ENCODE assay signal across 17 cellular contexts in the genomic region with DNA sequence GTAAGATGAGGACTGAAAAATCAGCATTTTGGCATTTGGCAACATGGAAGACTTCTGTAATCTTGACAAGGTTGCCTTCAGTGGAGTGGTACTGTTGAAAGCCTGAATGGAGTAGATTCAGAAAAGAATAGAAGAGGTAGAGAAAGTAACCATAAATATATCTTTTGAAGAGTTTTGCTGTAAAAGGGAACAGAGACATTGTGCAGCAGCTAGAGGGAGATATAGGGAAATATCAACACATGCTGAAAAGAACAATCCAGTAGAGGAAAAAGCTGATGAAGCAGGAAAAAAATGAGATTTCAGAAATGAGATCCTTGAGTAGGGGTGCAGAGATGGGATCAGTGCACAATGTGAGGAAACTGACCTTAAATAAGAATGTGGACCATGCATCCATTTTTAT.
A peak's percentile ranks its signal among the peaks of the same experiment; 100 is the strongest.
DNase-seq lines count a peak whose midpoint lies in the region; ATAC-seq and TF ChIP-seq lines count a peak whose summit lies in the region.
"Had no signal": no experiment of that assay in that cellular context is flagged by ENCODE, and none has a peak within 500 bp of the region (broad histone marks: within the 10 kb centered on the region; RNA-seq: fewer than 3 reads in every experiment).

No MANE protein-coding gene starts in this region.

- H3K27ac ChIP-seq in DND-41 (ENCODE audit: low read length), result peak overlapping the region; percentile 56
- H3K27ac ChIP-seq in MM.1S (ENCODE audit: low read length), result no peak overlapping the region
- H3K27ac ChIP-seq in cingulate gyrus (ENCODE audit: low read depth, low read length), result peak overlapping the region; percentile 65
- H3K27ac ChIP-seq in sigmoid colon, result no peak overlapping the region
- H3K27ac ChIP-seq in gastroesophageal sphincter, result no peak overlapping the region
- H3K27ac ChIP-seq: ascending aorta, neutrophil had no signal

- no peak overlapping the region for H2AFZ ChIP-seq in DND-41 (ENCODE audit: low read depth, low read length)
- H2AFZ ChIP-seq in MM.1S (ENCODE audit: low read length), result no peak overlapping the region

- H3K4me2 ChIP-seq in DND-41 (ENCODE audit: insufficient read depth, low read length) (no peak overlapping the region), MM.1S (ENCODE audit: low read depth, low read length) (no peak overlapping the region)

- in situ Hi-C loops in G401 (cut with HindIII; ENCODE audit: low sequenced_read_pairs), result no loop called here

- H3K27me3 ChIP-seq in DND-41 (ENCODE audit: insufficient read depth, low read length, poor library complexity) (no peaks in the 10 kb centered on the region), MM.1S (replicated peaks; ENCODE audit: insufficient read depth, low read length) (no peaks in the 10 kb centered on the region), sigmoid colon (no peaks in the 10 kb centered on the region), gastroesophageal sphincter (no peaks in the 10 kb centered on the region)
- H3K27me3 ChIP-seq: ascending aorta, esophagus squamous epithelium, neutrophil had no signal

- H3K79me2 ChIP-seq in DND-41 (ENCODE audit: insufficient read depth, low read length), result no peaks in the 10 kb centered on the region
- no peaks in the 10 kb centered on the region for H3K79me2 ChIP-seq in MM.1S (ENCODE audit: low read length)

- H3K36me3 ChIP-seq in DND-41 (ENCODE audit: insufficient read depth, low read length), result peaks cover 62% of the 10 kb centered on the region
- no peaks in the 10 kb centered on the region for H3K36me3 ChIP-seq in MM.1S (replicated peaks; ENCODE audit: insufficient read depth, low read length)
- no peaks in the 10 kb centered on the region for H3K36me3 ChIP-seq in sigmoid colon
- no peaks in the 10 kb centered on the region for H3K36me3 ChIP-seq in gastroesophageal sphincter
- H3K36me3 ChIP-seq: ascending aorta, neutrophil had no signal

- intact Hi-C loops in sigmoid colon (cut with DNase I), result loop anchor here (10.0 kb wide), 1 partner anchor 192 kb away; no protein-coding TSS in a partner anchor

- H3K4me3 ChIP-seq in DND-41 (ENCODE audit: low read depth in 1 of 2, low read length in 2 of 2), result no peak overlapping the region
- no peak overlapping the region for H3K4me3 ChIP-seq in MM.1S (ENCODE audit: low read length)
- H3K4me3 ChIP-seq in sigmoid colon, result no peak overlapping the region
- no peak overlapping the region for H3K4me3 ChIP-seq in gastroesophageal sphincter
- H3K4me3 ChIP-seq: ascending aorta, esophagus squamous epithelium had no signal

- H3K9me3 ChIP-seq in DND-41 (ENCODE audit: insufficient read depth, low read length, severe bottlenecking) (no peaks in the 10 kb centered on the region), MM.1S (replicated peaks; ENCODE audit: insufficient read depth, low read length) (no peaks in the 10 kb centered on the region), sigmoid colon (no peaks in the 10 kb centered on the region), gastroesophageal sphincter (no peaks in the 10 kb centered on the region)
- H3K9me3 ChIP-seq: ascending aorta, esophagus squamous epithelium, neutrophil had no signal

- no peaks in the 10 kb centered on the region for H3F3A ChIP-seq in MM.1S (ENCODE audit: insufficient read depth, low read length)

- TF ChIP-seq POLR2A in sigmoid colon (IDR thresholded peaks at IDR 0.05) (no peak), gastroesophageal sphincter (IDR thresholded peaks at IDR 0.05) (no peak)

- H3K4me1 ChIP-seq in DND-41 (ENCODE audit: insufficient read depth, low read length) (peaks cover 58% of the 10 kb centered on the region), MM.1S (ENCODE audit: low read length) (no peaks in the 10 kb centered on the region), sigmoid colon (no peaks in the 10 kb centered on the region), gastroesophageal sphincter (peaks cover 0 to 7% (median 3%) of the 10 kb centered on the region in 3 donors)
- H3K4me1 ChIP-seq: ascending aorta had no signal

- ATAC-seq in DND-41 (ENCODE audit: insufficient read depth, low read depth) (no peak), gastroesophageal sphincter (no peak)
- ATAC-seq: Right ventricle myocardium inferior had no signal

- H4K20me1 ChIP-seq in DND-41 (ENCODE audit: insufficient read depth, low read length) (no peaks in the 10 kb centered on the region), MM.1S (ENCODE audit: insufficient read depth, low read length) (no peaks in the 10 kb centered on the region)

- TF ChIP-seq CTCF in DND-41 (IDR thresholded peaks at IDR 0.05; ENCODE audit: borderline replicate concordance, extremely low read depth, low read length, poor library complexity, severe bottlenecking) (peak; percentile 47), MM.1S (IDR thresholded peaks at IDR 0.05; ENCODE audit: low read length) (peak; percentile 25), sigmoid colon (IDR thresholded peaks at IDR 0.05) (no peak), gastroesophageal sphincter (IDR thresholded peaks at IDR 0.05) (peak in 1 of 4 experiments; percentile 15)

- DNase-seq in DND-41 (no peak), MM.1S (no peak), medulla oblongata (ENCODE audit: extremely low spot score) (peak; percentile 45), sigmoid colon (no peak), iPS-NIHi11 (ENCODE audit: low spot score) (no peak), G401 (ENCODE audit: low spot score) (no peak)
- DNase-seq: activated B cell treated with CpG ODN at 0.5 μM for 24 hours; COR-L47; esophagus squamous epithelium; NCI-H2227 treated with DMSO at 0.1 percent for 48 hours; stimulated activated CD4-positive, alpha-beta T cell treated with anti-CD3 and anti-CD28 coated beads, Interleukin-1b, Interleukin-23, amount 100 ng/mL, for 48 hours; stimulated activated naive CD4-positive, alpha-beta T cell treated with Interleukin-2 at 50 U/mL for 16 hours had no signal

- TF ChIP-seq EP300 in sigmoid colon (IDR thresholded peaks at IDR 0.05) (no peak), gastroesophageal sphincter (IDR thresholded peaks at IDR 0.05) (no peak)

- H3K9ac ChIP-seq in DND-41 (ENCODE audit: low read depth, low read length) (no peak overlapping the region), MM.1S (ENCODE audit: low read length) (no peak overlapping the region)

- H3K9me2 ChIP-seq in MM.1S (replicated peaks; ENCODE audit: insufficient read depth, low read length), result no peaks in the 10 kb centered on the region

Comparison
In these comparisons a context has a peak if more than half of its experiments do, and no peak if none do; other contexts are left out.
1. H3K27ac ChIP-seq: peak in DND-41 (single experiment) and cingulate gyrus (single experiment); none in MM.1S (single experiment), sigmoid colon (0 of 4) and gastroesophageal sphincter (0 of 4).
2. CTCF ChIP-seq: peak in DND-41 (single experiment) and MM.1S (single experiment); none in sigmoid colon (0 of 4).